In the genomic region with DNA sequence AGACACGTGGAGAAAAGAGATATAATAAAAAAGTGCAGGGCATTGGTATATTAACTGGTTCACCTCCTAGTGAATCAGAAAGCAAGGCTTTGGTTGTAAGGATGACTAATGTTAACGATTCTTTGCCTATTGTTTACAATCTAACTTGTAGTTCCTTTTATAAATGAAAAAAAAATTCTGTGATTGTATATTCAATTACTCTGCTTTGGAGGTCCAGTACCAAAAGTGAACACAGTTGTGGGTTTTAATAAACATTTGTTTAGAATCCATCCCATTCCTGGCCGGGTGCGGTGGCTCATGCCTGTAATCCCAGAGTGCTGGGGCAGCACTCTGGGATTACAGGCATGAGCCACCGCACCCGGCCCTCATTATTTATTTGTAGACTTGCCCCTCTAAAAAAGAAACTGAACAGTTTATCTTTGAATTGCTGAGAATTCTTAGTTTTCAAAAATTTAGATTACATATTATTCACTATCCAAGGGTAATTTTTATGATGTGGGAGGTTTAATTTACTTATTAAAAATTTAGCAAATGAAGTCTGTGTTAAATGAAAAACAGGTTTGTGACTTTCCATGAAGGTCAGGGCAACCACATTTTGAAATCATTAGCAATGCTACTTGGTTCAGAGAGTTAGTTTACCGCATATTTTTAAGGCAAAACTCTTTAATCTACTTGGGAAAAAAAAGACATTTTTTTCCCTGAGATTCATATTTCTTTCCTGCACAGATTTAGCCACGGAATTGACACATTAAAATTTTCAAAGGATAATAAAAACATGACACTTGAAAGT, we compare ENCODE assay signal across 18 cellular contexts. TPM values are rescaled to one million over a fixed set of nuclear protein-coding genes. Genes with fewer than 3 reads are reported as not detected.
"Had no signal": no experiment of that assay in that cellular context is flagged by ENCODE, and none has a peak within 500 bp of the region (broad histone marks: within the 10 kb centered on the region; RNA-seq: fewer than 3 reads in every experiment).

No MANE protein-coding gene starts in this region.

- H3K4me1 ChIP-seq: prostate gland, right lobe of liver, tibial nerve had no signal

- H3K4me3 ChIP-seq: prostate gland, right lobe of liver, tibial nerve had no signal

- H3K9me3 ChIP-seq: prostate gland, right lobe of liver had no signal

- ATAC-seq: activated CD8-positive, alpha-beta T cell treated with anti-CD3 and anti-CD28 coated beads for 36 hours; left lobe of liver; right lobe of liver; stimulated activated naive B cell treated with anti-CD40 and anti-IgM and Interleukin-4, amounts not matched to agents 10 μg/mL and 1 μg/mL and 100 μg/mL, for 72 hours; T-cell had no signal

- H3K27me3 ChIP-seq: tibial nerve had no signal

- H3K27ac ChIP-seq: epithelial cell of prostate, prostate gland, right lobe of liver, tibial nerve, VCaP had no signal

- DNase-seq: activated CD4-positive, alpha-beta T cell treated with anti-CD3 and anti-CD28 coated beads for 4 hours; activated CD8-positive, alpha-beta memory T cell treated with anti-CD3 and anti-CD28 coated beads, Interleukin-2, amount 50 U/mL, for 48 hours; activated CD8-positive, alpha-beta T cell treated with anti-CD3 and anti-CD28 coated beads for 36 hours; activated naive CD4-positive, alpha-beta T cell treated with Interleukin-2 at 50 U/mL for 16 hours; cortex of kidney; effector CD8-positive, alpha-beta T cell; occipital lobe; right lobe of liver; stimulated activated CD4-positive, alpha-beta T cell treated with anti-CD3 and anti-CD28 coated beads, Interleukin-1b, Interleukin-23, amount 100 ng/mL, for 48 hours; stimulated activated naive B cell treated with anti-CD40 and anti-IgM and Interleukin-4, amounts not matched to agents 10 μg/mL and 1 μg/mL and 100 μg/mL, for 72 hours; T-cell; T1000 had no signal

- H3K36me3 ChIP-seq: prostate gland, right lobe of liver, tibial nerve had no signal

RNA-seq across cellular contexts. Expression of a gene that starts 37.1 kb away (rescaled TPM):
- total RNA-seq: activated CD8-positive, alpha-beta T cell treated with anti-CD3 and anti-CD28 coated beads for 36 hours; activated T-helper 1 cell treated with anti-CD3 and anti-CD28 coated beads, Interleukin-12 subunit alpha, Interleukin-12 subunit beta, Interleukin-2, Interleukin-4 antibody, amounts not matched to agents 30 ng/mL and 10 ng/mL and 1 ng/mL, durations not matched to agents 14 hours and 24 hours and 36 hours had no signal
